Comparison of ENCODE assay signal across 1 cellular context in genomic region chr11:73480677-73481076, GRCh38.
TF ChIP-seq lines count a peak whose summit lies in the region.

No MANE protein-coding gene starts in this region.

TF ChIP-seq in HepG2, 621 proteins besides CTCF, POLR2A, EP300 and RAD21:
- TF ChIP-seq ZNF775 (CRISPR knock-in tag; IDR thresholded peaks at IDR 0.05; ENCODE audit: borderline replicate concordance) (no peak), SIX4 (CRISPR knock-in tag; IDR thresholded peaks at IDR 0.05) (no peak), PTBP1 (IDR thresholded peaks at IDR 0.05; ENCODE audit: low read depth, low read length, poor library complexity, severe bottlenecking) (no peak), PHF8 (CRISPR knock-in tag; IDR thresholded peaks at IDR 0.05) (no peak), YEATS2 (CRISPR knock-in tag; IDR thresholded peaks at IDR 0.05; ENCODE audit: borderline replicate concordance) (no peak), BCL6 (CRISPR knock-in tag; IDR thresholded peaks at IDR 0.05) (no peak), PAX8 (CRISPR knock-in tag; IDR thresholded peaks at IDR 0.05; ENCODE audit: borderline replicate concordance) (no peak), ETV6 (CRISPR knock-in tag; conservative IDR thresholded peaks at IDR 0.05) (no peak), HOXA7 (CRISPR knock-in tag; IDR thresholded peaks at IDR 0.05) (no peak), KLF12 (CRISPR knock-in tag; IDR thresholded peaks at IDR 0.05; ENCODE audit: borderline replicate concordance) (no peak), ZNF768 (CRISPR knock-in tag; IDR thresholded peaks at IDR 0.05) (no peak)
- TF ChIP-seq, protein P1, sequence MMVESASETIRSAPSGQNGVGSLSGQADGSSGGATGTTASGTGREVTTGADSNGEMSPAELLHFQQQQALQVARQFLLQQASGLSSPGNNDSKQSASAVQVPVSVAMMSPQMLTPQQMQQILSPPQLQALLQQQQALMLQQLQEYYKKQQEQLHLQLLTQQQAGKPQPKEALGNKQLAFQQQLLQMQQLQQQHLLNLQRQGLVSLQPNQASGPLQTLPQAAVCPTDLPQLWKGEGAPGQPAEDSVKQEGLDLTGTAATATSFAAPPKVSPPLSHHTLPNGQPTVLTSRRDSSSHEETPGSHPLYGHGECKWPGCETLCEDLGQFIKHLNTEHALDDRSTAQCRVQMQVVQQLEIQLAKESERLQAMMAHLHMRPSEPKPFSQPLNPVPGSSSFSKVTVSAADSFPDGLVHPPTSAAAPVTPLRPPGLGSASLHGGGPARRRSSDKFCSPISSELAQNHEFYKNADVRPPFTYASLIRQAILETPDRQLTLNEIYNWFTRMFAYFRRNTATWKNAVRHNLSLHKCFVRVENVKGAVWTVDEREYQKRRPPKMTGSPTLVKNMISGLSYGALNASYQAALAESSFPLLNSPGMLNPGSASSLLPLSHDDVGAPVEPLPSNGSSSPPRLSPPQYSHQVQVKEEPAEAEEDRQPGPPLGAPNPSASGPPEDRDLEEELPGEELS (CRISPR knock-in tag; IDR thresholded peaks at IDR 0.05) = no peak
- TF ChIP-seq, protein P2, sequence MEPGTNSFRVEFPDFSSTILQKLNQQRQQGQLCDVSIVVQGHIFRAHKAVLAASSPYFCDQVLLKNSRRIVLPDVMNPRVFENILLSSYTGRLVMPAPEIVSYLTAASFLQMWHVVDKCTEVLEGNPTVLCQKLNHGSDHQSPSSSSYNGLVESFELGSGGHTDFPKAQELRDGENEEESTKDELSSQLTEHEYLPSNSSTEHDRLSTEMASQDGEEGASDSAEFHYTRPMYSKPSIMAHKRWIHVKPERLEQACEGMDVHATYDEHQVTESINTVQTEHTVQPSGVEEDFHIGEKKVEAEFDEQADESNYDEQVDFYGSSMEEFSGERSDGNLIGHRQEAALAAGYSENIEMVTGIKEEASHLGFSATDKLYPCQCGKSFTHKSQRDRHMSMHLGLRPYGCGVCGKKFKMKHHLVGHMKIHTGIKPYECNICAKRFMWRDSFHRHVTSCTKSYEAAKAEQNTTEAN (CRISPR knock-in tag; conservative IDR thresholded peaks at IDR 0.05) = no peak
- TF ChIP-seq, protein P3, sequence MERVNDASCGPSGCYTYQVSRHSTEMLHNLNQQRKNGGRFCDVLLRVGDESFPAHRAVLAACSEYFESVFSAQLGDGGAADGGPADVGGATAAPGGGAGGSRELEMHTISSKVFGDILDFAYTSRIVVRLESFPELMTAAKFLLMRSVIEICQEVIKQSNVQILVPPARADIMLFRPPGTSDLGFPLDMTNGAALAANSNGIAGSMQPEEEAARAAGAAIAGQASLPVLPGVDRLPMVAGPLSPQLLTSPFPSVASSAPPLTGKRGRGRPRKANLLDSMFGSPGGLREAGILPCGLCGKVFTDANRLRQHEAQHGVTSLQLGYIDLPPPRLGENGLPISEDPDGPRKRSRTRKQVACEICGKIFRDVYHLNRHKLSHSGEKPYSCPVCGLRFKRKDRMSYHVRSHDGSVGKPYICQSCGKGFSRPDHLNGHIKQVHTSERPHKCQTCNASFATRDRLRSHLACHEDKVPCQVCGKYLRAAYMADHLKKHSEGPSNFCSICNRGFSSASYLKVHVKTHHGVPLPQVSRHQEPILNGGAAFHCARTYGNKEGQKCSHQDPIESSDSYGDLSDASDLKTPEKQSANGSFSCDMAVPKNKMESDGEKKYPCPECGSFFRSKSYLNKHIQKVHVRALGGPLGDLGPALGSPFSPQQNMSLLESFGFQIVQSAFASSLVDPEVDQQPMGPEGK (CRISPR knock-in tag; IDR thresholded peaks at IDR 0.05) = no peak
